ENCODE assay signal across 13 cellular contexts in genomic region chr12:11726659-11727058, GRCh38.
DNase-seq lines count a peak whose midpoint lies in the region; ATAC-seq and TF ChIP-seq lines count a peak whose summit lies in the region.
"Had no signal": no experiment of that assay in that cellular context is flagged by ENCODE, and none has a peak within 500 bp of the region (broad histone marks: within the 10 kb centered on the region; RNA-seq: fewer than 3 reads in every experiment).

No MANE protein-coding gene starts in this region.

- H2AK9ac ChIP-seq in IMR-90 (replicated peaks; ENCODE audit: low read depth, low read length, poor library complexity) = no peak overlapping the region

- in situ Hi-C loops in IMR-90 (cut with MboI; ENCODE audit: low sequenced_read_pairs) = no loop called here

- peaks cover 23% of the 10 kb centered on the region for H3K9me1 ChIP-seq in IMR-90 (ENCODE audit: insufficient read depth, low read length)

- no peak overlapping the region for H3K18ac ChIP-seq in IMR-90 (ENCODE audit: low read depth, low read length)

- H4K20me1 ChIP-seq in IMR-90 (ENCODE audit: insufficient read depth, low read length) = no peaks in the 10 kb centered on the region

- H3K23ac ChIP-seq in IMR-90 (ENCODE audit: low read depth, low read length) = peak overlapping the region; percentile 51; the same call in 1 of the 2 replicates

- peaks cover 67% of the 10 kb centered on the region for H3K4me1 Mint-ChIP-seq in activated T-cell treated with anti-CD3 and anti-CD28 coated beads, Interleukin-2, amount 50 U/mL, for 24 hours (ENCODE audit: low read depth)
- peaks cover 97% of the 10 kb centered on the region for H3K4me1 Mint-ChIP-seq in stimulated activated memory B cell treated with anti-CD40 and anti-IgM and Interleukin-4, amounts not matched to agents 10 μg/mL and 1 μg/mL and 100 μg/mL, for 72 hours

- 83% methylated on average over 2 of the region's 3 CpGs; no CpG with 5 or more reads in 1 of the 2 experiments for WGBS in IMR-90 (ENCODE audit: extremely low coverage in 2 of 2, insufficient read length in 1 of 2), 2 experiments
- 44 to 57% methylated on average over 3 of the region's 3 CpGs for WGBS in body of pancreas, 2 donors

- BruUV-seq in IMR-90 (replicated peaks; lab: Mats Ljungman, UMichigan) = no TSS peak

- H4K91ac ChIP-seq in IMR-90 (ENCODE audit: insufficient read depth, low read depth, low read length) = no peak overlapping the region

- no peak overlapping the region for H2BK20ac ChIP-seq in IMR-90 (ENCODE audit: low read depth, low read length)

- no peaks in the 10 kb centered on the region for H3K9me3 Mint-ChIP-seq in activated T-cell treated with anti-CD3 and anti-CD28 coated beads, Interleukin-2, amount 50 U/mL, for 24 hours
- H3K9me3 Mint-ChIP-seq in stimulated activated memory B cell treated with anti-CD40 and anti-IgM and Interleukin-4, amounts not matched to agents 10 μg/mL and 1 μg/mL and 100 μg/mL, for 72 hours = peaks cover 5% of the 10 kb centered on the region

- H3K36me3 Mint-ChIP-seq in activated T-cell treated with anti-CD3 and anti-CD28 coated beads, Interleukin-2, amount 50 U/mL, for 24 hours (ENCODE audit: low read depth) = peaks cover 32% of the 10 kb centered on the region
- H3K36me3 Mint-ChIP-seq in stimulated activated memory B cell treated with anti-CD40 and anti-IgM and Interleukin-4, amounts not matched to agents 10 μg/mL and 1 μg/mL and 100 μg/mL, for 72 hours = peaks cover 20% of the 10 kb centered on the region

- H3K56ac ChIP-seq in IMR-90 (ENCODE audit: extremely low read depth, insufficient read depth, low read length) = no peak overlapping the region

- H4K5ac ChIP-seq in IMR-90 (ENCODE audit: low read depth, low read length) = no peak overlapping the region

- no peak overlapping the region for H3K4ac ChIP-seq in IMR-90 (ENCODE audit: low read depth, low read length)

- no peak overlapping the region for H3K4me3 ChIP-seq in IMR-90 (ENCODE audit: insufficient read depth, low read depth, low read length)
- no peak overlapping the region for H3K4me3 ChIP-seq in body of pancreas
- H3K4me3 ChIP-seq: uterus had no signal

- H3K9ac ChIP-seq in IMR-90 (ENCODE audit: low read depth, low read length) = no peak overlapping the region

- intact Hi-C loops in IMR-90 (cut with micrococcal nuclease) = no loop called here
- intact Hi-C loops in body of pancreas (cut with DNase I) = no loop called here

- H2AK5ac ChIP-seq in IMR-90 (ENCODE audit: low read depth, low read length) = 0 out of 2 replicates have a peak overlapping the region, but pooled peaks have one; percentile 50

- H3K79me1 ChIP-seq in IMR-90 (ENCODE audit: low read depth in 1 of 2, low read length in 2 of 2) = peaks cover 45 to 93% of the 10 kb centered on the region in 2 experiments

- TF ChIP-seq POLR2A in IMR-90 (IDR thresholded peaks at IDR 0.05; ENCODE audit: low read depth, low read length) (no peak), body of pancreas (IDR thresholded peaks at IDR 0.05) (no peak)

- no peak overlapping the region for H3K14ac ChIP-seq in IMR-90 (replicated peaks; ENCODE audit: low read depth, low read length)

- no peak for DNase-seq in activated T-cell treated with anti-CD3 and anti-CD28 coated beads, Interleukin-2, amount 50 U/mL, for 24 hours
- DNase-seq in activated T-cell treated with anti-CD3 and anti-CD28 coated beads, Interleukin-2, amount 50 U/mL, for 1 hour = no peak
- no peak for DNase-seq in IMR-90
- no peak for DNase-seq in body of pancreas
- DNase-seq in kidney glomerular epithelial cell (lab: John Stamatoyannopoulos, UW) = no peak
- DNase-seq in DMS153 (lab: John Stamatoyannopoulos, UW) = no peak
- DNase-seq: COR-L47, midbrain, NCI-H2171, NCI-H82, uterus had no signal

- H3K9me3 ChIP-seq in IMR-90 (ENCODE audit: control insufficient read depth, insufficient read depth, low read length) = no peaks in the 10 kb centered on the region
- no peaks in the 10 kb centered on the region for H3K9me3 ChIP-seq in body of pancreas
- H3K9me3 ChIP-seq: uterus had no signal

- H3K4me2 ChIP-seq in IMR-90 (ENCODE audit: low read depth, low read length) = no peak overlapping the region

- CTCF ChIA-PET in IMR-90 (lab: Yijun Ruan, JAX) = interaction anchor here (0.9 kb wide), 1 partner anchor 125 kb away, joined by 3 read pairs; no protein-coding TSS in a partner anchor

- dilution Hi-C loops in IMR-90 (cut with HindIII; ENCODE audit: low sequenced_read_pairs, unreplicated experiment) = no loop called here

- no peak for TF ChIP-seq CTCF in IMR-90 (conservative IDR thresholded peaks at IDR 0.05; ENCODE audit: low read depth, low read length)
- no peak for TF ChIP-seq CTCF in body of pancreas (IDR thresholded peaks at IDR 0.05)

- ATAC-seq in IMR-90 (ENCODE audit: low read depth) (no peak), body of pancreas (no peak), GM18511 (IDR thresholded peaks at IDR 0.05; ENCODE audit: unreplicated experiment) (no peak)
- no peak for ATAC-seq in stimulated activated memory B cell treated with anti-CD40 and anti-IgM and Interleukin-4, amounts not matched to agents 10 μg/mL and 1 μg/mL and 100 μg/mL, for 72 hours

- H3K36me3 ChIP-seq in IMR-90 (ENCODE audit: control insufficient read depth, insufficient read depth, low read length) (no peaks in the 10 kb centered on the region), body of pancreas (replicated peaks in 1 of 2; ENCODE audit: insufficient read depth in 1 of 2, low read depth in 2 of 2) (no peaks in the 10 kb centered on the region)
- H3K36me3 ChIP-seq: uterus had no signal

- TF ChIP-seq RAD21 in IMR-90 (IDR thresholded peaks at IDR 0.05; ENCODE audit: low read length) = no peak

- POLR2A ChIA-PET in IMR-90 (lab: Charles Lee; ENCODE audit: unreplicated experiment) = no interaction called here

- H3K27me3 Mint-ChIP-seq in activated T-cell treated with anti-CD3 and anti-CD28 coated beads, Interleukin-2, amount 50 U/mL, for 24 hours = no peaks in the 10 kb centered on the region
- no peaks in the 10 kb centered on the region for H3K27me3 Mint-ChIP-seq in stimulated activated memory B cell treated with anti-CD40 and anti-IgM and Interleukin-4, amounts not matched to agents 10 μg/mL and 1 μg/mL and 100 μg/mL, for 72 hours

- H4K8ac ChIP-seq in IMR-90 (ENCODE audit: low read depth in 2 of 2, low read length in 2 of 2) = no peak overlapping the region

- H2BK120ac ChIP-seq in IMR-90 (ENCODE audit: low read depth, low read length) = no peak overlapping the region

- H3K4me1 ChIP-seq in IMR-90 (ENCODE audit: control insufficient read depth, insufficient read depth, low read length) (peaks cover 19% of the 10 kb centered on the region), body of pancreas (peaks cover 100% of the 10 kb centered on the region)
- H3K4me1 ChIP-seq: uterus had no signal

- no peak overlapping the region for H2BK15ac ChIP-seq in IMR-90 (ENCODE audit: low read depth, low read length)

- H3K4me3 Mint-ChIP-seq in activated T-cell treated with anti-CD3 and anti-CD28 coated beads, Interleukin-2, amount 50 U/mL, for 24 hours = peak overlapping the region; percentile 7
- H3K4me3 Mint-ChIP-seq in stimulated activated memory B cell treated with anti-CD40 and anti-IgM and Interleukin-4, amounts not matched to agents 10 μg/mL and 1 μg/mL and 100 μg/mL, for 72 hours = no peak overlapping the region

- H2BK5ac ChIP-seq in IMR-90 (ENCODE audit: low read depth, low read length, poor library complexity, severe bottlenecking) = no peak overlapping the region

- H3K27me3 ChIP-seq in IMR-90 (ENCODE audit: control insufficient read depth, insufficient read depth, low read length) = no peaks in the 10 kb centered on the region
- H3K27me3 ChIP-seq in body of pancreas = no peaks in the 10 kb centered on the region
- H3K27me3 ChIP-seq: uterus had no signal

- H3K27ac ChIP-seq in IMR-90 (ENCODE audit: insufficient read depth, low read length) (no peak overlapping the region), body of pancreas (peak overlapping the region in 3 of 4 donors; percentile 0 to 70 (median 23))
- H3K27ac ChIP-seq: uterus had no signal

- H2AFZ ChIP-seq in IMR-90 (replicated peaks; ENCODE audit: low read length, poor library complexity) = no peak overlapping the region

- H3K27ac Mint-ChIP-seq in activated T-cell treated with anti-CD3 and anti-CD28 coated beads, Interleukin-2, amount 50 U/mL, for 24 hours = peak overlapping the region; percentile 66
- H3K27ac Mint-ChIP-seq in stimulated activated memory B cell treated with anti-CD40 and anti-IgM and Interleukin-4, amounts not matched to agents 10 μg/mL and 1 μg/mL and 100 μg/mL, for 72 hours = peak overlapping the region; percentile 99

TF ChIP-seq in IMR-90, 13 proteins besides CTCF, POLR2A, EP300 and RAD21:
- TF ChIP-seq NFE2L2 (IDR thresholded peaks at IDR 0.05; ENCODE audit: low read depth, low read length) (no peak), USF2 (IDR thresholded peaks at IDR 0.05; ENCODE audit: low read depth, low read length) (no peak), MAFK (IDR thresholded peaks at IDR 0.05; ENCODE audit: low read depth, low read length) (no peak), BHLHE40 (IDR thresholded peaks at IDR 0.05; ENCODE audit: low read depth, low read length) (no peak), CEBPB (IDR thresholded peaks at IDR 0.05; ENCODE audit: low read depth, low read length) (no peak), ELK1 (IDR thresholded peaks at IDR 0.05; ENCODE audit: borderline replicate concordance, low read depth, low read length) (no peak), MXI1 (IDR thresholded peaks at IDR 0.05; ENCODE audit: borderline replicate concordance, low read depth, low read length) (no peak), RFX5 (IDR thresholded peaks at IDR 0.05; ENCODE audit: low read depth, low read length) (no peak)
